Comparison of ENCODE assay signal across 20 cellular contexts in the genomic region with DNA sequence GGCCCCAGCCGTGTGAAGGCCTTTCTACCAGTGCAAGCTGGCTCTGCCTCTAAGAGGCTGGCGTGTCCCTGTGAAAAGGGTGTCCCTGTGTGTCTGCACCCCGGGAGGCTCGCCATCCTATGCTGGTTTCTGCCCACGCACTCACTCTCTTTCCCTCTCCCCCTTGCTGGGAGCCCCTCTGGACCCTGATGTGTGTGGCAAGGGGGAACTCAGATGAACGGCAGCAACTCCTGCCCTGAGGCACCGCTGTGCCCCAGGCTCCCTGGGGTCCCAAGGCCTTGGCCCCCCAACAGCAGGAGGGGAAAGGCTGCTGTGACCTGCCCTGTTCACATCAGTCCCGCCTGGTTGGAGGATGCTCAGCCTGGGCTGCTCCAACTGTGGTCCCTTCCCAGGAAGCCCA. TPM values are rescaled to one million over a fixed set of nuclear protein-coding genes. Genes with fewer than 3 reads are reported as not detected.
DNase-seq lines count a peak whose midpoint lies in the region; ATAC-seq, FAIRE-seq and TF ChIP-seq lines count a peak whose summit lies in the region.
"Had no signal": no experiment of that assay in that cellular context is flagged by ENCODE, and none has a peak within 500 bp of the region (broad histone marks: within the 10 kb centered on the region; RNA-seq: fewer than 3 reads in every experiment).

No MANE protein-coding gene starts in this region.

- no peak overlapping the region for H3K14ac ChIP-seq in mesenchymal stem cell (ENCODE audit: low read length in 2 of 2)

- no peak overlapping the region for H2BK5ac ChIP-seq in mesenchymal stem cell (ENCODE audit: low read depth, low read length, poor library complexity, severe bottlenecking)

- H3K27me3 ChIP-seq in right atrium auricular region (no peaks in the 10 kb centered on the region), mesenchymal stem cell (ENCODE audit: control insufficient read depth in 1 of 2, insufficient read depth in 1 of 2, low read length in 2 of 2) (peaks cover 0 to 19% of the 10 kb centered on the region in 2 experiments), osteoblast (ENCODE audit: insufficient read depth, low read length) (no peaks in the 10 kb centered on the region), WERI-Rb-1 (ENCODE audit: insufficient read depth, low read depth, severe bottlenecking) (no peaks in the 10 kb centered on the region)
- H3K27me3 ChIP-seq: BLaER1 had no signal

- 88% methylated on average over 8 of the region's 8 CpGs for WGBS in mesenchymal stem cell

- H3K9me3 ChIP-seq in right atrium auricular region (no peaks in the 10 kb centered on the region), mesenchymal stem cell (ENCODE audit: control insufficient read depth, low read length) (no peaks in the 10 kb centered on the region), osteoblast (ENCODE audit: low read depth, low read length) (no peaks in the 10 kb centered on the region), WERI-Rb-1 (ENCODE audit: severe bottlenecking) (no peaks in the 10 kb centered on the region), kidney (ENCODE audit: control insufficient read depth in 1 of 2, low read length in 2 of 2) (no peaks in the 10 kb centered on the region)
- H3K9me3 ChIP-seq: A549, BLaER1, HAP-1 had no signal

- intact Hi-C loops in Right ventricle myocardium inferior (cut with DNase I) (no loop called here), kidney (cut with DNase I) (no loop called here)

- H2BK12ac ChIP-seq in mesenchymal stem cell (ENCODE audit: low read length in 2 of 2): peak overlapping the region in 1 of 2 experiments; percentile 38

- H4K20me1 ChIP-seq in osteoblast (ENCODE audit: insufficient read depth, low read length): no peaks in the 10 kb centered on the region
- H4K20me1 ChIP-seq: BLaER1 had no signal

- H3K4me2 ChIP-seq in mesenchymal stem cell (ENCODE audit: low read length, poor library complexity, severe bottlenecking): no peak overlapping the region
- H3K4me2 ChIP-seq in osteoblast (ENCODE audit: insufficient read depth, low read length): no peak overlapping the region
- H3K4me2 ChIP-seq: A549, BLaER1 had no signal

- H3K36me3 ChIP-seq in right atrium auricular region (no peaks in the 10 kb centered on the region), mesenchymal stem cell (ENCODE audit: control insufficient read depth in 1 of 2, insufficient read depth in 2 of 2, low read depth in 1 of 2, low read length in 2 of 2) (no peaks in the 10 kb centered on the region), osteoblast (ENCODE audit: insufficient read depth, low read length) (no peaks in the 10 kb centered on the region), WERI-Rb-1 (no peaks in the 10 kb centered on the region), kidney (ENCODE audit: control insufficient read depth in 1 of 2, insufficient read depth in 2 of 2, low read length in 2 of 2) (no peaks in the 10 kb centered on the region)
- H3K36me3 ChIP-seq: BLaER1, HAP-1 had no signal

- TF ChIP-seq CTCF in right atrium auricular region (IDR thresholded peaks at IDR 0.05): no peak
- no peak for TF ChIP-seq CTCF in osteoblast (IDR thresholded peaks at IDR 0.05; ENCODE audit: extremely low read depth, low read depth, low read length)
- TF ChIP-seq CTCF in WERI-Rb-1 (IDR thresholded peaks at IDR 0.05; ENCODE audit: low read depth, low read length): no peak
- TF ChIP-seq CTCF in kidney (IDR thresholded peaks at IDR 0.05; ENCODE audit: borderline replicate concordance, extremely low read depth, insufficient read depth): no peak

- H3K18ac ChIP-seq in mesenchymal stem cell (ENCODE audit: low read depth in 1 of 2, low read length in 2 of 2): peak overlapping the region in 1 of 2 experiments; percentile 50

- H4K8ac ChIP-seq in mesenchymal stem cell (ENCODE audit: low read length): peak overlapping the region; percentile 5

- H3K79me2 ChIP-seq in osteoblast (ENCODE audit: insufficient read depth, low read length): no peaks in the 10 kb centered on the region

- FAIRE-seq in kidney (lab: Jason Lieb, UNC) (no peak), urothelium cell line (lab: Jason Lieb, UNC) (no peak)
- FAIRE-seq: A549 had no signal

- peak overlapping the region; percentile 84 for H4K91ac ChIP-seq in mesenchymal stem cell (ENCODE audit: low read length)

- peak overlapping the region; percentile 24 for H2BK120ac ChIP-seq in mesenchymal stem cell (ENCODE audit: low read depth, low read length)

- H3K4me3 ChIP-seq in right atrium auricular region (no peak overlapping the region), mesenchymal stem cell (ENCODE audit: insufficient read depth in 1 of 2, low read depth in 1 of 2, low read length in 2 of 2) (no peak overlapping the region), osteoblast (ENCODE audit: insufficient read depth, low read length) (no peak overlapping the region), WERI-Rb-1 (ENCODE audit: low read depth, low read length) (no peak overlapping the region), kidney (ENCODE audit: low read length in 2 of 2) (no peak overlapping the region)
- H3K4me3 ChIP-seq: A549, BLaER1, HAP-1 had no signal

- no peak overlapping the region for H3K9ac ChIP-seq in mesenchymal stem cell (ENCODE audit: low read length)
- H3K9ac ChIP-seq in kidney (ENCODE audit: low read length in 2 of 2): no peak overlapping the region
- H3K9ac ChIP-seq: BLaER1 had no signal

- H3K27ac ChIP-seq in right atrium auricular region (no peak overlapping the region), mesenchymal stem cell (ENCODE audit: low read length, poor library complexity, severe bottlenecking) (no peak overlapping the region), osteoblast (ENCODE audit: low read depth, low read length) (no peak overlapping the region), WERI-Rb-1 (no peak overlapping the region), kidney (ENCODE audit: low read depth in 2 of 2, low read length in 2 of 2) (no peak overlapping the region)
- H3K27ac ChIP-seq: 22Rv1, BLaER1 had no signal

- H2AK5ac ChIP-seq in mesenchymal stem cell (ENCODE audit: low read length, severe bottlenecking): no peak overlapping the region

- ATAC-seq in Right ventricle myocardium inferior: no peak
- ATAC-seq: CD8-positive, alpha-beta T cell had no signal

- H2AFZ ChIP-seq in mesenchymal stem cell (ENCODE audit: low read depth, low read length) (no peak overlapping the region), osteoblast (ENCODE audit: low read length) (no peak overlapping the region)

- no peak overlapping the region for H3K4ac ChIP-seq in mesenchymal stem cell (ENCODE audit: low read depth in 1 of 2, low read length in 2 of 2)

- DNase-seq in Right ventricle myocardium inferior (ENCODE audit: missing footprints) (peak; percentile 50), right atrium auricular region (ENCODE audit: low spot score) (no peak), mesenchymal stem cell (no peak), osteoblast (ENCODE audit: insufficient read length, low spot score, missing footprints) (peak; percentile 30), WERI-Rb-1 (no peak), kidney (no peak), activated T-cell treated with anti-CD3 and anti-CD28 coated beads for 4 hours (no peak), urothelium cell line (ENCODE audit: low spot score) (no peak)
- DNase-seq: AML-193; Calu3; CD8-positive, alpha-beta T cell; DMS79 treated with DMSO at 0.1 percent for 48 hours; GF-D8; GOT3 had no signal

- H3K79me1 ChIP-seq in mesenchymal stem cell (replicated peaks; ENCODE audit: low read length, poor library complexity, severe bottlenecking): no peaks in the 10 kb centered on the region

- H3K4me1 ChIP-seq in right atrium auricular region (no peaks in the 10 kb centered on the region), mesenchymal stem cell (ENCODE audit: control insufficient read depth, insufficient read depth, low read depth, low read length) (peaks cover 12% of the 10 kb centered on the region), osteoblast (ENCODE audit: insufficient read depth, low read length) (peaks cover 5% of the 10 kb centered on the region), kidney (ENCODE audit: control insufficient read depth in 1 of 2, insufficient read depth in 1 of 2, low read depth in 1 of 2, low read length in 2 of 2) (no peaks in the 10 kb centered on the region)
- H3K4me1 ChIP-seq: HAP-1 had no signal

- no peak overlapping the region for H2BK15ac ChIP-seq in mesenchymal stem cell (ENCODE audit: low read depth, poor library complexity, severe bottlenecking)

- H3K23ac ChIP-seq in mesenchymal stem cell (ENCODE audit: low read length in 2 of 2): no peak overlapping the region

RNA-seq across cellular contexts. Expression of a gene that starts 19.3 kb away (rescaled TPM):
- total RNA-seq in Right ventricle myocardium inferior: 32.5 TPM
- 10 to 100 TPM; 37.9 to 56.0 TPM for total RNA-seq in right atrium auricular region
- 35.9 TPM for polyA plus RNA-seq in mesenchymal stem cell (2013, experiment 1 of 2)
- polyA plus RNA-seq in mesenchymal stem cell (2013, experiment 2 of 2): 36.0 TPM
- total RNA-seq in osteoblast: 37.6 and 41.3 TPM in 2 replicates
- 136 TPM for total RNA-seq in kidney
- polyA plus RNA-seq in kidney (ENCODE audit: insufficient read depth, low read depth, low replicate concordance): 105 TPM
- total RNA-seq: Calu3, HT-29 had no signal
- polyA plus RNA-seq: CD14-positive monocyte had no signal

Comparison
In these comparisons a context has a peak if more than half of its experiments do, and no peak if none do; other contexts are left out.
1. DNase-seq: peak in Right ventricle myocardium inferior (single experiment) and osteoblast (single experiment); none in right atrium auricular region (single experiment), mesenchymal stem cell (single experiment), WERI-Rb-1 (single experiment), kidney (single experiment), activated T-cell treated with anti-CD3 and anti-CD28 coated beads for 4 hours (single experiment) and urothelium cell line (single experiment).